Comparison of ENCODE assay signal across 8 cellular contexts in genomic region chr9:120869360-120869687, GRCh38. TPM values are rescaled to one million over a fixed set of nuclear protein-coding genes. Genes with fewer than 3 reads are reported as not detected.
DNase-seq lines count a peak whose midpoint lies in the region; ATAC-seq and TF ChIP-seq lines count a peak whose summit lies in the region.

No MANE protein-coding gene starts in this region.

- H3K27ac ChIP-seq in iPS-18a (ENCODE audit: low read length) (no peak overlapping the region), spleen (peak overlapping the region; percentile 81 to 94 (median 91)), aorta (ENCODE audit: low read depth in 1 of 2, low read length in 2 of 2) (peak overlapping the region in 1 of 2 donors; percentile 64)

- H3K27me3 ChIP-seq in iPS-18a (ENCODE audit: control insufficient read depth, insufficient read depth, low read length) (no peaks in the 10 kb centered on the region), spleen (replicated peaks in 1 of 7) (no peaks in the 10 kb centered on the region), aorta (ENCODE audit: control insufficient read depth in 1 of 2, insufficient read depth in 2 of 2, low read length in 1 of 2) (no peaks in the 10 kb centered on the region)

- TF ChIP-seq CTCF in HFFc6 (IDR thresholded peaks at IDR 0.05) (peak; percentile 15; the same call in 1 of the 2 replicates), spleen (IDR thresholded peaks at IDR 0.05 in 8 of 11, conservative IDR thresholded peaks at IDR 0.05 in 3 of 11) (no peak)

- peaks cover 25% of the 10 kb centered on the region for H3K4me1 Mint-ChIP-seq in HFFc6 (ENCODE audit: low read depth)
- peaks cover 37% of the 10 kb centered on the region for H3K4me1 Mint-ChIP-seq in activated naive CD8-positive, alpha-beta T cell (ENCODE audit: low read depth)

- H3K36me3 ChIP-seq in iPS-18a (ENCODE audit: control insufficient read depth, low read depth, low read length) = no peaks in the 10 kb centered on the region
- peaks cover 0 to 79% (median 28%) of the 10 kb centered on the region in 6 donors for H3K36me3 ChIP-seq in spleen
- H3K36me3 ChIP-seq in aorta (ENCODE audit: control insufficient read depth in 1 of 2, insufficient read depth in 2 of 2, low read length in 1 of 2) = peaks cover 0 to 6% of the 10 kb centered on the region in 2 donors

- H3K4me1 ChIP-seq in iPS-18a (ENCODE audit: control insufficient read depth, low read depth, low read length) (peaks cover 27% of the 10 kb centered on the region), spleen (peaks cover 4 to 44% (median 20%) of the 10 kb centered on the region in 6 donors), aorta (ENCODE audit: control insufficient read depth in 1 of 2, insufficient read depth in 2 of 2, low read length in 2 of 2) (no peaks in the 10 kb centered on the region)

- H3K27ac Mint-ChIP-seq in HFFc6 = peak overlapping the region; percentile 81
- H3K27ac Mint-ChIP-seq in activated naive CD8-positive, alpha-beta T cell = peak overlapping the region; percentile 97

- no peaks in the 10 kb centered on the region for H3K9me3 ChIP-seq in iPS-18a (ENCODE audit: control insufficient read depth, low read depth, low read length)
- H3K9me3 ChIP-seq in spleen = no peaks in the 10 kb centered on the region
- H3K9me3 ChIP-seq in aorta (ENCODE audit: control insufficient read depth, low read length) = no peaks in the 10 kb centered on the region

- intact Hi-C loops in spleen (cut with DNase I; ENCODE audit: low total_unique reads) = no loop called here
- intact Hi-C loops in aorta (cut with DNase I) = loop anchor here in 1 of 2 donors (5.0 kb wide), 2 partner anchors 68 to 203 kb away; partner anchors contain the start of gene CNTRL

- H3K27me3 Mint-ChIP-seq in HFFc6 (ENCODE audit: insufficient read depth) = no peaks in the 10 kb centered on the region; the same call in 1 of the 2 replicates
- no peaks in the 10 kb centered on the region for H3K27me3 Mint-ChIP-seq in activated naive CD8-positive, alpha-beta T cell

- no peaks in the 10 kb centered on the region for H3K9me3 Mint-ChIP-seq in HFFc6
- H3K9me3 Mint-ChIP-seq in activated naive CD8-positive, alpha-beta T cell (ENCODE audit: low read depth) = no peaks in the 10 kb centered on the region

- 37 to 44% (median 41%) methylated on average over 10 of the region's 10 CpGs for WGBS in spleen, 5 donors
- WGBS in aorta, 2 donors = 29 to 33% methylated on average over 10 of the region's 10 CpGs

- TF ChIP-seq POLR2A in spleen (IDR thresholded peaks at IDR 0.05) (no peak), GM18505 (IDR thresholded peaks at IDR 0.05; ENCODE audit: borderline replicate concordance, extremely low read depth, insufficient read depth, insufficient read length) (no peak)

- no peak overlapping the region for H3K9ac ChIP-seq in iPS-18a (ENCODE audit: low read length)

- DNase-seq in HFFc6 = no peak
- DNase-seq in spleen = no peak
- DNase-seq in NCI-H69 (lab: John Stamatoyannopoulos, UW) = no peak
- DNase-seq in aorta = no peak

- ATAC-seq in GM18505 (IDR thresholded peaks at IDR 0.05; ENCODE audit: unreplicated experiment) (no peak), GM19455 (IDR thresholded peaks at IDR 0.05; ENCODE audit: unreplicated experiment) (no peak), aorta (ENCODE audit: low FRiP score) (no peak)

- H3K36me3 Mint-ChIP-seq in HFFc6 (ENCODE audit: low read depth) = peaks cover 26% of the 10 kb centered on the region
- peaks cover 14% of the 10 kb centered on the region for H3K36me3 Mint-ChIP-seq in activated naive CD8-positive, alpha-beta T cell

- peak overlapping the region; percentile 59 for H3K4me3 ChIP-seq in iPS-18a (ENCODE audit: low read length)
- peak overlapping the region; percentile 43 to 75 (median 48) for H3K4me3 ChIP-seq in spleen
- peak overlapping the region in 1 of 2 donors; percentile 56 for H3K4me3 ChIP-seq in aorta (ENCODE audit: low read length in 2 of 2)

- peak overlapping the region; percentile 88 for H3K4me3 Mint-ChIP-seq in HFFc6
- H3K4me3 Mint-ChIP-seq in activated naive CD8-positive, alpha-beta T cell = peak overlapping the region; percentile 87

RNA-seq across cellular contexts. Expression of gene PHF19, which starts 7.7 kb away (rescaled TPM):
- 10 to 100 TPM; 49.1 to 83.4 (median 75.7) TPM for total RNA-seq in HFFc6 (2021; fragmentation: NEBNext Ultra II Directional; extraction: Animal tissue kit (Norgen Biotek cat#: 25700))
- total RNA-seq in spleen (10 to 100 TPM; 33.4 to 53.0 (median 40.5) TPM), aorta (10 to 100 TPM; 40.1 to 62.3 TPM)
- polyA plus RNA-seq in spleen (10 to 100 TPM; 12.6 to 29.4 (median 27.7) TPM), aorta (10 to 100 TPM; 25.9 to 66.7 TPM)

RNA-seq across cellular contexts. Expression of gene PSMD5, which starts 26.6 kb away (rescaled TPM):
- total RNA-seq in HFFc6 (2021; fragmentation: NEBNext Ultra II Directional; extraction: Animal tissue kit (Norgen Biotek cat#: 25700)) = 10 to 100 TPM; 56.9 to 63.2 (median 60.1) TPM
- total RNA-seq in spleen (10 to 100 TPM; 26.1 to 41.4 (median 34.8) TPM), aorta (10 to 100 TPM; 41.2 to 44.8 TPM)
- polyA plus RNA-seq in spleen (10 to 100 TPM in 2 of 3 donors, 1 to 10 TPM in 1; 8.9 to 14.0 (median 11.3) TPM), aorta (10 to 100 TPM; 17.4 to 24.8 TPM)

RNA-seq across cellular contexts. Expression of gene TRAF1, which starts 57.3 kb away (rescaled TPM):
- 1 to 10 TPM in 1 of 6 experiments, under 1 TPM in 5; 0.54 to 1.0 (median 0.87) TPM for total RNA-seq in HFFc6 (2021; fragmentation: NEBNext Ultra II Directional; extraction: Animal tissue kit (Norgen Biotek cat#: 25700))
- 10 to 100 TPM; 11.9 to 29.2 (median 22.4) TPM for total RNA-seq in spleen
- polyA plus RNA-seq in spleen = 10 to 100 TPM in 2 of 3 donors, 1 to 10 TPM in 1; 8.6 to 13.0 (median 10.2) TPM
- total RNA-seq in aorta = 10 to 100 TPM; 19.8 to 25.7 TPM
- 10 to 100 TPM; 10.5 to 43.3 TPM for polyA plus RNA-seq in aorta

Comparison
In these comparisons a context has a peak if more than half of its experiments do, and no peak if none do; other contexts are left out.
1. RNA of gene TRAF1, which starts 57.3 kb away (total RNA-seq): 19.8 to 25.7 TPM in aorta and 11.9 to 29.2 TPM in spleen; 0.54 to 1.0 TPM in HFFc6; every median in the first group is over 4 times any median in the second.